13 cellular contexts compared by ENCODE assay signal in genomic region chr16:46897471-46897870, GRCh38.
"Had no signal": no experiment of that assay in that cellular context is flagged by ENCODE, and none has a peak within 500 bp of the region (broad histone marks: within the 10 kb centered on the region; RNA-seq: fewer than 3 reads in every experiment).

No MANE protein-coding gene starts in this region.

- H3K4me1 ChIP-seq: uterus had no signal

- ATAC-seq: activated T-cell treated with anti-CD3 and anti-CD28 coated beads, Interleukin-2, amount 50 U/mL, for 4 hours; left lobe of liver; stimulated activated naive B cell treated with anti-CD40 and anti-IgM and Interleukin-4, amounts not matched to agents 10 μg/mL and 1 μg/mL and 100 μg/mL, for 72 hours had no signal

- H3K36me3 ChIP-seq: ovary, suprapubic skin, uterus had no signal

- DNase-seq: activated CD4-positive, alpha-beta memory T cell treated with anti-CD3 and anti-CD28 coated beads for 36 hours; activated gamma-delta T cell; activated naive CD8-positive, alpha-beta T cell treated with anti-CD3 and anti-CD28 coated beads for 36 hours; activated T-cell treated with anti-CD3 and anti-CD28 coated beads, Interleukin-2, amount 50 U/mL, for 4 hours; dermis blood vessel endothelial cell; erythroblast; glutamatergic neuron; islet precursor cell; ovary; stimulated activated naive B cell treated with anti-CD40 and anti-IgM and Interleukin-4, amounts not matched to agents 10 μg/mL and 1 μg/mL and 100 μg/mL, for 72 hours; uterus had no signal

- H3K9me3 ChIP-seq: ovary, suprapubic skin, uterus had no signal

- H3K27me3 ChIP-seq: ovary, suprapubic skin, uterus had no signal

- H3K27ac ChIP-seq: ovary, suprapubic skin, uterus had no signal

- H3K4me3 ChIP-seq: ovary, suprapubic skin, uterus had no signal
